ENCODE assay signal across 20 cellular contexts in genomic region chr7:155337946-155338631, GRCh38. TPM values are rescaled to one million over a fixed set of nuclear protein-coding genes. Genes with fewer than 3 reads are reported as not detected.
DNase-seq lines count a peak whose midpoint lies in the region; ATAC-seq and TF ChIP-seq lines count a peak whose summit lies in the region.
"Had no signal": no experiment of that assay in that cellular context is flagged by ENCODE, and none has a peak within 500 bp of the region (broad histone marks: within the 10 kb centered on the region; RNA-seq: fewer than 3 reads in every experiment).

No MANE protein-coding gene starts in this region.

- no peaks in the 10 kb centered on the region for H3K36me3 Mint-ChIP-seq in activated CD8-positive, alpha-beta memory T cell treated with anti-CD3 and anti-CD28 coated beads, Interleukin-2, amount 10 ng/mL, durations not matched to agents 7 days and 5 days
- H3K36me3 Mint-ChIP-seq in T-helper 17 cell (ENCODE audit: low read depth) = no peaks in the 10 kb centered on the region
- H3K36me3 Mint-ChIP-seq: activated naive CD8-positive, alpha-beta T cell treated with anti-CD3 and anti-CD28 coated beads for 36 hours had no signal

- ATAC-seq in activated CD8-positive, alpha-beta memory T cell treated with anti-CD3 and anti-CD28 coated beads, Interleukin-2, amount 10 ng/mL, durations not matched to agents 7 days and 5 days = no peak
- ATAC-seq in T-helper 17 cell (no peak), left lung (no peak), upper lobe of left lung (ENCODE audit: low FRiP score in 2 of 2) (peak; percentile 18 to 61), GM19463 (IDR thresholded peaks at IDR 0.05; ENCODE audit: unreplicated experiment) (no peak)
- ATAC-seq: gastroesophageal sphincter, left ventricle myocardium superior had no signal

- peak; percentile 51 for DNase-seq in activated CD8-positive, alpha-beta memory T cell treated with anti-CD3 and anti-CD28 coated beads, Interleukin-2, amount 50 U/mL, for 48 hours
- no peak for DNase-seq in activated CD8-positive, alpha-beta memory T cell treated with anti-CD3 and anti-CD28 coated beads, Interleukin-2, amount 10 ng/mL, durations not matched to agents 7 days and 5 days
- DNase-seq in T-helper 17 cell (peak in 1 of 3 donors; percentile 0), left lung (peak; percentile 24 to 79), upper lobe of left lung (peak in 1 of 2 donors; percentile 76), NCI-H2196 (lab: John Stamatoyannopoulos, UW; ENCODE audit: unreplicated experiment) (no peak), T1000 (lab: John Stamatoyannopoulos, UW) (no peak)
- DNase-seq: COR-L47, hippocampal formation, Kasumi-1, left ventricle myocardium superior, NCI-H1694, NCI-H2171 treated with DMSO at 0.1 percent for 48 hours, SJCRH30 had no signal

- H3K27me3 Mint-ChIP-seq in activated CD8-positive, alpha-beta memory T cell treated with anti-CD3 and anti-CD28 coated beads, Interleukin-2, amount 10 ng/mL, durations not matched to agents 7 days and 5 days = peaks cover 27% of the 10 kb centered on the region
- H3K27me3 Mint-ChIP-seq in T-helper 17 cell = peaks cover 22% of the 10 kb centered on the region

- CTCF ChIA-PET in activated CD8-positive, alpha-beta memory T cell treated with anti-CD3 and anti-CD28 coated beads, Interleukin-2, amount 10 ng/mL, durations not matched to agents 7 days and 5 days (lab: Charles Lee) = no interaction called here

- H3K4me3 ChIP-seq in left lung (no peak overlapping the region), upper lobe of left lung (no peak overlapping the region)
- H3K4me3 ChIP-seq: gastroesophageal sphincter, HAP-1, right lobe of liver, SJCRH30 had no signal

- no peaks in the 10 kb centered on the region for H3K9me3 Mint-ChIP-seq in activated CD8-positive, alpha-beta memory T cell treated with anti-CD3 and anti-CD28 coated beads, Interleukin-2, amount 10 ng/mL, durations not matched to agents 7 days and 5 days (ENCODE audit: low read depth)
- H3K9me3 Mint-ChIP-seq: activated naive CD8-positive, alpha-beta T cell treated with anti-CD3 and anti-CD28 coated beads for 36 hours had no signal

- intact Hi-C loops in left lung (cut with DNase I) = no loop called here

- no peak for TF ChIP-seq EP300 in upper lobe of left lung (IDR thresholded peaks at IDR 0.05)

- H3K27ac Mint-ChIP-seq in activated CD8-positive, alpha-beta memory T cell treated with anti-CD3 and anti-CD28 coated beads, Interleukin-2, amount 10 ng/mL, durations not matched to agents 7 days and 5 days = no peak overlapping the region
- no peak overlapping the region for H3K27ac Mint-ChIP-seq in T-helper 17 cell
- H3K27ac Mint-ChIP-seq: activated CD4-positive, alpha-beta T cell treated with anti-CD3 and anti-CD28 coated beads for 36 hours had no signal

- H3K9me3 ChIP-seq in T-helper 17 cell (ENCODE audit: control insufficient read depth, low read length, poor library complexity, severe bottlenecking) (no peaks in the 10 kb centered on the region), left lung (no peaks in the 10 kb centered on the region), upper lobe of left lung (no peaks in the 10 kb centered on the region)
- H3K9me3 ChIP-seq: gastroesophageal sphincter, HAP-1, right lobe of liver, SJCRH30 had no signal

- no peaks in the 10 kb centered on the region for H3K4me1 ChIP-seq in left lung
- no peaks in the 10 kb centered on the region for H3K4me1 ChIP-seq in upper lobe of left lung
- H3K4me1 ChIP-seq: gastroesophageal sphincter, HAP-1, right lobe of liver, SJCRH30 had no signal

- H3K27me3 ChIP-seq in left lung (peaks cover 0 to 44% of the 10 kb centered on the region in 2 donors), upper lobe of left lung (no peaks in the 10 kb centered on the region)
- H3K27me3 ChIP-seq: right lobe of liver had no signal

- H3K27ac ChIP-seq in left lung (no peak overlapping the region), upper lobe of left lung (no peak overlapping the region)
- H3K27ac ChIP-seq: gastroesophageal sphincter, right lobe of liver, SJCRH30 had no signal

- no peak for TF ChIP-seq POLR2A in upper lobe of left lung (IDR thresholded peaks at IDR 0.05)

- no peaks in the 10 kb centered on the region for H3K36me3 ChIP-seq in left lung
- H3K36me3 ChIP-seq in upper lobe of left lung = no peaks in the 10 kb centered on the region
- H3K36me3 ChIP-seq: gastroesophageal sphincter, HAP-1, right lobe of liver, SJCRH30 had no signal

- no peak for TF ChIP-seq CTCF in left lung (IDR thresholded peaks at IDR 0.05)
- no peak for TF ChIP-seq CTCF in upper lobe of left lung (IDR thresholded peaks at IDR 0.05)

- no peak overlapping the region for H3K4me3 Mint-ChIP-seq in activated CD8-positive, alpha-beta memory T cell treated with anti-CD3 and anti-CD28 coated beads, Interleukin-2, amount 10 ng/mL, durations not matched to agents 7 days and 5 days
- peak overlapping the region; percentile 47 for H3K4me3 Mint-ChIP-seq in T-helper 17 cell
- H3K4me3 Mint-ChIP-seq: activated CD4-positive, alpha-beta T cell treated with anti-CD3 and anti-CD28 coated beads for 36 hours had no signal

- peaks cover 12% of the 10 kb centered on the region for H3K4me1 Mint-ChIP-seq in activated CD8-positive, alpha-beta memory T cell treated with anti-CD3 and anti-CD28 coated beads, Interleukin-2, amount 10 ng/mL, durations not matched to agents 7 days and 5 days
- H3K4me1 Mint-ChIP-seq in T-helper 17 cell = peaks cover 14% of the 10 kb centered on the region

- WGBS in upper lobe of left lung, 2 donors = 84 to 85% methylated on average over 37 of the region's 37 CpGs

RNA-seq across cellular contexts. Expression of gene INSIG1, which starts 40.4 kb away (rescaled TPM):
- 100 to 1,000 TPM; 145 to 164 TPM for total RNA-seq in activated CD8-positive, alpha-beta memory T cell treated with anti-CD3 and anti-CD28 coated beads, Interleukin-2, amount 10 ng/mL, durations not matched to agents 7 days and 5 days
- total RNA-seq in T-helper 17 cell (10 to 100 TPM; 53.3 to 55.1 TPM), left lung (100 to 1,000 TPM in 1 of 2 donors, 10 to 100 TPM in 1; 64.9 to 170 TPM), upper lobe of left lung (100 to 1,000 TPM in 3 of 6 donors, 10 to 100 TPM in 3; 16.8 to 136 (median 100) TPM)

Comparison
In these comparisons a context has a peak if more than half of its experiments do, and no peak if none do; other contexts are left out.
1. DNase-seq: peak in activated CD8-positive, alpha-beta memory T cell treated with anti-CD3 and anti-CD28 coated beads, Interleukin-2, amount 50 U/mL, for 48 hours (single experiment) and left lung (2 of 2); none in activated CD8-positive, alpha-beta memory T cell treated with anti-CD3 and anti-CD28 coated beads, Interleukin-2, amount 10 ng/mL, durations not matched to agents 7 days and 5 days (single experiment), NCI-H2196 (single experiment) and T1000 (single experiment).
2. ATAC-seq: peak in upper lobe of left lung (2 of 2); none in activated CD8-positive, alpha-beta memory T cell treated with anti-CD3 and anti-CD28 coated beads, Interleukin-2, amount 10 ng/mL, durations not matched to agents 7 days and 5 days (single experiment), T-helper 17 cell (single experiment), left lung (single experiment) and GM19463 (single experiment).